ENCODE assay signal across 26 cellular contexts in genomic region chr11:122287401-122287800, GRCh38.
DNase-seq lines count a peak whose midpoint lies in the region; FAIRE-seq and TF ChIP-seq lines count a peak whose summit lies in the region.
"Had no signal": no experiment of that assay in that cellular context is flagged by ENCODE, and none has a peak within 500 bp of the region (broad histone marks: within the 10 kb centered on the region; RNA-seq: fewer than 3 reads in every experiment).

No MANE protein-coding gene starts in this region.

- BruUV-seq in A673 (replicated peaks; lab: Mats Ljungman, UMichigan) = no TSS peak

- POLR2A ChIA-PET in A673 (lab: Charles Lee; ENCODE audit: low non-redundant PET) = no interaction called here

- DNase-seq in NCI-H2107 treated with DMSO at 0.1 percent for 48 hours (lab: John Stamatoyannopoulos, UW; ENCODE audit: unreplicated experiment) = peak; percentile 7
- no peak for DNase-seq in NCI-H2107 (lab: John Stamatoyannopoulos, UW)
- peak; percentile 27 for DNase-seq in NCI-H345 treated with DMSO at 0.1 percent for 48 hours (lab: John Stamatoyannopoulos, UW; ENCODE audit: unreplicated experiment)
- peak; percentile 74 for DNase-seq in WERI-Rb-1
- no peak for DNase-seq in substantia nigra (lab: John Stamatoyannopoulos, UW)
- DNase-seq in COR-L47 (lab: John Stamatoyannopoulos, UW) = no peak
- no peak for DNase-seq in urothelium cell line (ENCODE audit: low spot score)
- DNase-seq in A673 (ENCODE audit: low spot score) = no peak
- DNase-seq: 8988T; activated CD4-positive, alpha-beta T cell treated with anti-CD3 and anti-CD28 coated beads for 1 hour; activated gamma-delta T cell; activated naive CD8-positive, alpha-beta T cell treated with anti-CD3 and anti-CD28 coated beads, Interleukin-2, amount 50 U/mL, for 24 hours; activated T-cell treated with anti-CD3 and anti-CD28 coated beads, Interleukin-2, amount 50 U/mL, for 24 hours; CD4-positive, alpha-beta T cell; dermis blood vessel endothelial cell; HFFc6; islet precursor cell; naive thymus-derived CD4-positive, alpha-beta T cell; NCI-H1048; NCI-H2029; NCI-H510A treated with DMSO at 0.1 percent for 48 hours; SK-N-SH; stimulated activated naive CD8-positive, alpha-beta T cell treated with anti-CD3 and anti-CD28 coated beads, Interleukin-15, Interleukin-2, amounts not matched to agents 100 U/mL and 50 U/mL, for 24 hours; uterus had no signal

- no peak for TF ChIP-seq CTCF in WERI-Rb-1 (IDR thresholded peaks at IDR 0.05; ENCODE audit: low read depth, low read length)
- no peak for TF ChIP-seq CTCF in A673 (conservative IDR thresholded peaks at IDR 0.05; ENCODE audit: low read depth, low read length)

- no peaks in the 10 kb centered on the region for H3K9me3 ChIP-seq in WERI-Rb-1 (ENCODE audit: severe bottlenecking)
- no peaks in the 10 kb centered on the region for H3K9me3 ChIP-seq in A673 (ENCODE audit: low read depth, low read length, poor library complexity, severe bottlenecking)
- H3K9me3 ChIP-seq: SK-N-SH, thoracic aorta, uterus had no signal

- CTCF ChIA-PET in A673 (lab: Charles Lee) = no interaction called here

- no peaks in the 10 kb centered on the region for H3K36me3 ChIP-seq in WERI-Rb-1
- H3K36me3 ChIP-seq in A673 (ENCODE audit: insufficient read depth, low read length, poor library complexity, severe bottlenecking) = no peaks in the 10 kb centered on the region
- H3K36me3 ChIP-seq: thoracic aorta, uterus had no signal

- H3K4me3 ChIP-seq in WERI-Rb-1 (ENCODE audit: low read depth, low read length) = no peak overlapping the region
- H3K4me3 ChIP-seq in A673 (ENCODE audit: low read depth, low read length, poor library complexity, severe bottlenecking) = no peak overlapping the region
- H3K4me3 ChIP-seq: thoracic aorta, uterus had no signal

- intact Hi-C loops in A673 (cut with micrococcal nuclease; ENCODE audit: unreplicated experiment) = no loop called here

- H3K27ac ChIP-seq in WERI-Rb-1 = no peak overlapping the region
- H3K27ac ChIP-seq in substantia nigra (ENCODE audit: low read depth, low read length, poor library complexity, severe bottlenecking) = peak overlapping the region; percentile 15
- no peak overlapping the region for H3K27ac ChIP-seq in A673 (ENCODE audit: low read depth, low read length, poor library complexity, severe bottlenecking)
- H3K27ac ChIP-seq: thoracic aorta, uterus had no signal

- H3K27me3 ChIP-seq in WERI-Rb-1 (ENCODE audit: insufficient read depth, low read depth, severe bottlenecking) = no peaks in the 10 kb centered on the region
- H3K27me3 ChIP-seq in A673 (replicated peaks; ENCODE audit: insufficient read depth, low read depth, low read length, poor library complexity) = no peaks in the 10 kb centered on the region
- H3K27me3 ChIP-seq: uterus had no signal

- no peak for FAIRE-seq in urothelium cell line (lab: Jason Lieb, UNC)
- FAIRE-seq: GM12891 had no signal

- H3K4me1 ChIP-seq in A673 (ENCODE audit: insufficient read depth, low read length, poor library complexity, severe bottlenecking) = no peaks in the 10 kb centered on the region
- H3K4me1 ChIP-seq: uterus had no signal

Comparison
In these comparisons a context has a peak if more than half of its experiments do, and no peak if none do; other contexts are left out.
1. DNase-seq: peak in NCI-H2107 treated with DMSO at 0.1 percent for 48 hours (single experiment), NCI-H345 treated with DMSO at 0.1 percent for 48 hours (single experiment) and WERI-Rb-1 (single experiment); none in NCI-H2107 (single experiment), substantia nigra (0 of 49), COR-L47 (single experiment), urothelium cell line (single experiment) and A673 (single experiment).